In genomic region chr11:125857670-125858069, GRCh38 we compare ENCODE assay signal across 7 cellular contexts. TPM values are rescaled to one million over a fixed set of nuclear protein-coding genes. Genes with fewer than 3 reads are reported as not detected.
"Had no signal": no experiment of that assay in that cellular context is flagged by ENCODE, and none has a peak within 500 bp of the region (broad histone marks: within the 10 kb centered on the region; RNA-seq: fewer than 3 reads in every experiment).

No MANE protein-coding gene starts in this region.

RNA-seq across cellular contexts. Expression of gene PATE4, which starts 24.6 kb away (rescaled TPM):
- total RNA-seq: GM23248, GM23338, H1, H4, H7, H9, HFFc6 had no signal
- polyA plus RNA-seq: GM23248, GM23338, H1 had no signal

RNA-seq across cellular contexts. Expression of gene DDX25, which starts 46.6 kb away (rescaled TPM):
- total RNA-seq: GM23248, H4, HFFc6 had no signal
- polyA plus RNA-seq: GM23248 had no signal
